In genomic region chr3:45506751-45507391, GRCh38 we compare ENCODE assay signal across 31 cellular contexts.
DNase-seq lines count a peak whose midpoint lies in the region; ATAC-seq, FAIRE-seq and TF ChIP-seq lines count a peak whose summit lies in the region.
"Had no signal": no experiment of that assay in that cellular context is flagged by ENCODE, and none has a peak within 500 bp of the region (broad histone marks: within the 10 kb centered on the region; RNA-seq: fewer than 3 reads in every experiment).

No MANE protein-coding gene starts in this region.

- no peak for TF ChIP-seq CTCF in Calu3 (IDR thresholded peaks at IDR 0.05; ENCODE audit: unreplicated experiment)
- no peak for TF ChIP-seq CTCF in LNCaP clone FGC (IDR thresholded peaks at IDR 0.05; ENCODE audit: control insufficient read depth, extremely low read depth, insufficient read depth)
- no peak for TF ChIP-seq CTCF in H1 (IDR thresholded peaks at IDR 0.05; ENCODE audit: control extremely low read depth in 1 of 3, insufficient read depth in 1 of 3, low read depth in 1 of 3, low read length in 3 of 3)
- no peak for TF ChIP-seq CTCF in nephron progenitor cell (IDR thresholded peaks at IDR 0.05)
- TF ChIP-seq CTCF in H9 (conservative IDR thresholded peaks at IDR 0.05), result no peak

- H2BK20ac ChIP-seq in H1 (ENCODE audit: low read length) (no peak overlapping the region), H9 (ENCODE audit: low read depth, low read length, poor library complexity, severe bottlenecking) (no peak overlapping the region)

- no peak overlapping the region for H3K56ac ChIP-seq in H1 (replicated peaks; ENCODE audit: insufficient read length, low read depth, low read length)
- H3K56ac ChIP-seq in H9 (ENCODE audit: insufficient read length, low read depth, low read length), result no peak overlapping the region

- H2BK120ac ChIP-seq in H1 (replicated peaks; ENCODE audit: low read depth, low read length) (no peak overlapping the region), H9 (ENCODE audit: low read depth, low read length, poor library complexity, severe bottlenecking) (no peak overlapping the region)

- no peak for TF ChIP-seq EP300 in H1 (IDR thresholded peaks at IDR 0.05; ENCODE audit: borderline replicate concordance in 1 of 2, low read depth in 2 of 2, low read length in 2 of 2)

- H2BK5ac ChIP-seq in H1 (ENCODE audit: low read depth, low read length) (no peak overlapping the region), H9 (ENCODE audit: insufficient read length, low read length) (no peak overlapping the region)

- H3K9ac ChIP-seq in H1 (replicated peaks in 1 of 4; ENCODE audit: extremely low read depth in 1 of 4, low read depth in 3 of 4, low read length in 3 of 4) (no peak overlapping the region), H9 (ENCODE audit: extremely low read depth, insufficient read length, low read length) (no peak overlapping the region)

- H3K27me3 Mint-ChIP-seq in Calu3 (ENCODE audit: unreplicated experiment) (no peaks in the 10 kb centered on the region), nephron progenitor cell (ENCODE audit: low read depth, poor library complexity) (peaks cover 4% of the 10 kb centered on the region), H9 (ENCODE audit: low read depth) (no peaks in the 10 kb centered on the region)
- H3K27me3 Mint-ChIP-seq: activated CD4-positive, alpha-beta T cell treated with anti-CD3 and anti-CD28 coated beads, Interleukin-2, amount 10 ng/mL, durations not matched to agents 7 days and 5 days; CD4-positive, alpha-beta memory T cell had no signal

- intact Hi-C loops in Calu3 (cut with micrococcal nuclease; ENCODE audit: unreplicated experiment), result no loop called here

- H3K4me3 ChIP-seq in LNCaP clone FGC (ENCODE audit: low read depth, low read length) (no peak overlapping the region), H1 (ENCODE audit: extremely low read depth in 1 of 4, insufficient read depth in 2 of 4, low read depth in 3 of 4, low read length in 4 of 4) (no peak overlapping the region)
- H3K4me3 ChIP-seq: GM12878, prostate gland, thyroid gland had no signal

- H3K27ac Mint-ChIP-seq in Calu3 (ENCODE audit: unreplicated experiment) (peak overlapping the region; percentile 54), nephron progenitor cell (peak overlapping the region; percentile 55), H9 (0 out of 7 replicates have a peak overlapping the region, but pooled peaks of 1 of the 3 experiments have one; percentile 5)
- H3K27ac Mint-ChIP-seq: activated CD4-positive, alpha-beta T cell treated with anti-CD3 and anti-CD28 coated beads, Interleukin-2, amount 10 ng/mL, durations not matched to agents 7 days and 5 days; activated naive CD4-positive, alpha-beta T cell treated with anti-CD3 and anti-CD28 coated beads, Interleukin-2, amount 50 U/mL, for 72 hours had no signal

- H2BK15ac ChIP-seq in H1 (ENCODE audit: low read length), result no peak overlapping the region
- no peak overlapping the region for H2BK15ac ChIP-seq in H9 (ENCODE audit: low read depth, low read length)

- no peaks in the 10 kb centered on the region for H3K79me2 ChIP-seq in H1 (ENCODE audit: control insufficient read depth in 1 of 2, insufficient read depth in 2 of 2, low read length in 2 of 2)
- no peaks in the 10 kb centered on the region for H3K79me2 ChIP-seq in H9 (ENCODE audit: insufficient read depth, low read length)

- H3K36me3 ChIP-seq in H1 (ENCODE audit: control insufficient read depth in 2 of 4, insufficient read depth in 4 of 4, low read length in 3 of 4), result no peaks in the 10 kb centered on the region
- H3K36me3 ChIP-seq: prostate gland, thyroid gland, WERI-Rb-1 had no signal

- no peak overlapping the region for H3K23ac ChIP-seq in H1 (ENCODE audit: insufficient read length)
- H3K23ac ChIP-seq in H9 (ENCODE audit: insufficient read length, low read depth, low read length), result no peak overlapping the region

- H3T11ph ChIP-seq in H9 (ENCODE audit: low read length), result no peak overlapping the region

- H2BK12ac ChIP-seq in H1 (ENCODE audit: low read depth, low read length) (no peak overlapping the region), H9 (ENCODE audit: insufficient read length, low read depth, low read length) (no peak overlapping the region)

- no peaks in the 10 kb centered on the region; the same call in 1 of the 2 replicates for H3K23me2 ChIP-seq in H1 (ENCODE audit: low read depth, low read length)
- H3K23me2 ChIP-seq in H9 (ENCODE audit: insufficient read length, low read depth, low read length, poor library complexity, severe bottlenecking), result no peaks in the 10 kb centered on the region

- H4K20me1 ChIP-seq in H1 (replicated peaks in 1 of 2; ENCODE audit: control insufficient read depth in 1 of 2, insufficient read depth in 2 of 2, low read length in 2 of 2), result no peaks in the 10 kb centered on the region
- H4K20me1 ChIP-seq in H9 (ENCODE audit: control insufficient read depth, insufficient read depth, insufficient read length), result no peaks in the 10 kb centered on the region

- H3K27ac ChIP-seq in H1 (ENCODE audit: low read depth, low read length) (no peak overlapping the region), H9 (ENCODE audit: insufficient read length, low read depth, low read length) (no peak overlapping the region)
- H3K27ac ChIP-seq: epithelial cell of prostate, prostate gland, thyroid gland, WERI-Rb-1 had no signal

- H3K4me2 ChIP-seq in H1 (ENCODE audit: insufficient read depth in 1 of 2, low read depth in 2 of 2, low read length in 2 of 2), result no peak overlapping the region; a peak in 1 of 4 replicates
- H3K4me2 ChIP-seq in H9 (ENCODE audit: insufficient read depth, insufficient read length, low read length), result no peak overlapping the region

- H4K8ac ChIP-seq in H1 (ENCODE audit: extremely low read depth, insufficient read depth, low read length) (no peak overlapping the region), H9 (replicated peaks; ENCODE audit: insufficient read length, low read depth, low read length) (no peak overlapping the region)

- H3K18ac ChIP-seq in H1 (ENCODE audit: extremely low read depth, low read length) (no peak overlapping the region), H9 (ENCODE audit: insufficient read length, low read depth, low read length) (no peak overlapping the region)

- H3K9me3 ChIP-seq in H1 (ENCODE audit: insufficient read depth in 2 of 2, low read depth in 1 of 2, low read length in 1 of 2) (no peaks in the 10 kb centered on the region), H9 (ENCODE audit: control insufficient read depth, low read depth, low read length) (no peaks in the 10 kb centered on the region)
- H3K9me3 ChIP-seq: prostate gland, thyroid gland had no signal

- ATAC-seq in HG03095 (IDR thresholded peaks at IDR 0.05; ENCODE audit: unreplicated experiment), result no peak
- ATAC-seq: GM12878, sciatic nerve had no signal

- WGBS in H1 (ENCODE audit: extremely low coverage in 1 of 2, insufficient coverage in 1 of 2, insufficient read length in 1 of 2, insufficient replicate concordance in 2 of 2, low coverage in 1 of 2, low lambda C conversion rate in 2 of 2, missing lambda C conversion rate in 1 of 2), 2 experiments, result 95% methylated on average over 5 of the region's 5 CpGs; no CpG with 5 or more reads in 1 of the 2 experiments
- no CpG with 5 or more reads among the region's 5 CpGs for WGBS in H9 (ENCODE audit: extremely low coverage, insufficient read length, low lambda C conversion rate)

- H2AFZ ChIP-seq in H1 (ENCODE audit: low read length) (no peak overlapping the region), H9 (ENCODE audit: low read length) (no peak overlapping the region)

- H3K9me3 Mint-ChIP-seq in Calu3 (ENCODE audit: low read depth, unreplicated experiment), result no peaks in the 10 kb centered on the region
- no peaks in the 10 kb centered on the region for H3K9me3 Mint-ChIP-seq in nephron progenitor cell
- no peaks in the 10 kb centered on the region for H3K9me3 Mint-ChIP-seq in H9
- H3K9me3 Mint-ChIP-seq: activated CD4-positive, alpha-beta T cell treated with anti-CD3 and anti-CD28 coated beads, Interleukin-2, amount 10 ng/mL, durations not matched to agents 7 days and 5 days; activated naive CD4-positive, alpha-beta T cell treated with anti-CD3 and anti-CD28 coated beads, Interleukin-2, amount 50 U/mL, for 72 hours; CD4-positive, alpha-beta memory T cell; immature natural killer cell had no signal

- H3K4me1 ChIP-seq in H1 (replicated peaks in 1 of 4; ENCODE audit: control insufficient read depth in 3 of 4, insufficient read depth in 4 of 4, low read length in 3 of 4) (peaks cover 11 to 32% (median 22%) of the 10 kb centered on the region in 4 experiments; a peak in 6 of 7 replicates), H9 (ENCODE audit: insufficient read depth, low read length) (peaks cover 21% of the 10 kb centered on the region)
- H3K4me1 ChIP-seq: prostate gland, thyroid gland had no signal

- H3K27me3 ChIP-seq in H1 (replicated peaks in 1 of 4; ENCODE audit: control insufficient read depth in 3 of 4, extremely low read depth in 1 of 4, insufficient read depth in 3 of 4, low read length in 3 of 4) (no peaks in the 10 kb centered on the region), H9 (ENCODE audit: insufficient read depth, low read length) (no peaks in the 10 kb centered on the region)
- H3K27me3 ChIP-seq: thyroid gland had no signal

- H3K4me1 Mint-ChIP-seq in Calu3 (ENCODE audit: low read depth, unreplicated experiment) (peaks cover 8% of the 10 kb centered on the region), nephron progenitor cell (peaks cover 5% of the 10 kb centered on the region), H9 (peaks cover 0 to 7% of the 10 kb centered on the region in 2 experiments; a peak in 2 of 4 replicates)

- no TSS peak for BruUV-seq in Calu3 (replicated peaks; lab: Mats Ljungman, UMichigan)

- no peaks in the 10 kb centered on the region; the same call in 1 of the 2 replicates for H3K79me1 ChIP-seq in H1 (ENCODE audit: low read depth, low read length)
- no peaks in the 10 kb centered on the region for H3K79me1 ChIP-seq in H9 (ENCODE audit: insufficient read depth, low read depth, low read length, poor library complexity, severe bottlenecking)

- FAIRE-seq in H1 (lab: Jason Lieb, UNC) (no peak), GM19239 (lab: Jason Lieb, UNC) (no peak), H54 (lab: Jason Lieb, UNC) (no peak)
- FAIRE-seq: colon, GM12878, RCC 7860 had no signal

- POLR2A ChIA-PET in H1 (lab: Charles Lee; ENCODE audit: partially characterized antibody), result interaction anchor here (0.6 to 1.2 kb wide), 2 partner anchors 251 to 282 kb away, joined by 3 read pairs; no protein-coding TSS in a partner anchor

- CTCF ChIA-PET in Calu3 (lab: Charles Lee) (interaction anchor here (1.2 kb wide), 1 partner anchor 153 kb away, joined by 3 read pairs; no protein-coding TSS in a partner anchor), H1 (lab: Charles Lee; ENCODE audit: partially characterized antibody) (interaction anchor here (0.7 to 7.0 kb wide), 18 partner anchors 8 to 479 kb away, joined by 3 to 60 read pairs (median 5); partner anchors contain the start of gene TMEM158)

- DNase-seq in Calu3, result no peak
- peak; percentile 10 for DNase-seq in LNCaP clone FGC (ENCODE audit: low read depth)
- no peak for DNase-seq in H1 (ENCODE audit: low read depth in 1 of 2, low spot score in 2 of 2)
- DNase-seq in nephron progenitor cell, result no peak
- no peak for DNase-seq in GM19239 (ENCODE audit: insufficient read length, low spot score)
- no peak for DNase-seq in H9
- DNase-seq in H54 (ENCODE audit: insufficient read length, low spot score), result no peak
- DNase-seq: activated CD4-positive, alpha-beta T cell treated with anti-CD3 and anti-CD28 coated beads, Interleukin-2, amount 10 ng/mL, durations not matched to agents 7 days and 5 days; activated effector memory CD4-positive, alpha-beta T cell treated with Interleukin-2 at 50 U/mL for 16 hours; activated T-cell treated with anti-CD3 and anti-CD28 coated beads, Interleukin-2, amount 50 U/mL, for 1 hour; anterior cingulate cortex; CD4-positive, alpha-beta memory T cell; effector CD4-positive, alpha-beta T cell; Karpas-422; mesendoderm; NCI-H1694; NCI-H446 treated with DMSO at 0.1 percent for 48 hours; NCI-H82; SHP77 treated with DMSO at 0.1 percent for 48 hours; T1000; thyroid gland had no signal

- H3K4me3 Mint-ChIP-seq in Calu3 (ENCODE audit: low read depth, unreplicated experiment), result no peak overlapping the region
- H3K4me3 Mint-ChIP-seq in nephron progenitor cell, result no peak overlapping the region
- H3K4me3 Mint-ChIP-seq in H9, result no peak overlapping the region
- H3K4me3 Mint-ChIP-seq: activated CD4-positive, alpha-beta T cell treated with anti-CD3 and anti-CD28 coated beads, Interleukin-2, amount 10 ng/mL, durations not matched to agents 7 days and 5 days had no signal

- H3K14ac ChIP-seq in H1 (ENCODE audit: insufficient read length) (no peak overlapping the region), H9 (ENCODE audit: insufficient read depth, low read length) (no peak overlapping the region)

- H4K5ac ChIP-seq in H1 (ENCODE audit: insufficient read length, low read depth, low read length) (no peak overlapping the region), H9 (ENCODE audit: insufficient read length, low read depth, low read length) (no peak overlapping the region)

- H2AK5ac ChIP-seq in H1 (ENCODE audit: low read depth, low read length) (no peak overlapping the region), H9 (ENCODE audit: insufficient read length, low read length) (no peak overlapping the region)

- no peaks in the 10 kb centered on the region for H3K36me3 Mint-ChIP-seq in Calu3 (ENCODE audit: insufficient read depth, unreplicated experiment)
- H3K36me3 Mint-ChIP-seq in nephron progenitor cell (ENCODE audit: low read depth), result peaks cover 28% of the 10 kb centered on the region
- H3K36me3 Mint-ChIP-seq in H9 (ENCODE audit: insufficient read depth in 1 of 3, low read depth in 3 of 3), result peaks cover 2 to 14% (median 12%) of the 10 kb centered on the region in 3 experiments; a peak in 4 of 7 replicates

- H4K91ac ChIP-seq in H1 (replicated peaks; ENCODE audit: insufficient read length, low read length), result no peak overlapping the region
- H4K91ac ChIP-seq in H9 (ENCODE audit: insufficient read length, low read depth, low read length), result no peak overlapping the region

- H3K4ac ChIP-seq in H1 (replicated peaks; ENCODE audit: insufficient read length, low read depth, low read length) (no peak overlapping the region), H9 (ENCODE audit: low read depth, low read length) (no peak overlapping the region)

- TF ChIP-seq RAD21 in H1 (IDR thresholded peaks at IDR 0.05 in 1 of 2, conservative IDR thresholded peaks at IDR 0.05 in 1 of 2; ENCODE audit: low read depth in 2 of 2, low read length in 2 of 2), result no peak

- TF ChIP-seq POLR2A in H1 (IDR thresholded peaks at IDR 0.05; ENCODE audit: control extremely low read depth in 1 of 2, low read depth in 2 of 2, low read length in 2 of 2), result no peak
- no peak for TF ChIP-seq POLR2A in H54 (IDR thresholded peaks at IDR 0.05; ENCODE audit: low read depth, low read length)
